Comparison of ENCODE assay signal across 1 cellular context in genomic region chr10:57973451-57973850, GRCh38.
TF ChIP-seq lines count a peak whose summit lies in the region.

No MANE protein-coding gene starts in this region.

TF ChIP-seq in SK-N-SH treated with all-trans-retinoic acid at 6 μM for 48 hours, 23 proteins besides CTCF, POLR2A, EP300 and RAD21 (continued from another document):
- TF ChIP-seq CSRNP3 (CRISPR knock-in tag; IDR thresholded peaks at IDR 0.05) (no peak), OSR1 (CRISPR knock-in tag; IDR thresholded peaks at IDR 0.05) (no peak), ESRRG (CRISPR knock-in tag; IDR thresholded peaks at IDR 0.05) (no peak), ZNF8 (CRISPR knock-in tag; IDR thresholded peaks at IDR 0.05) (no peak), ZC3H10 (CRISPR knock-in tag; IDR thresholded peaks at IDR 0.05) (no peak), POU6F1 (CRISPR knock-in tag; IDR thresholded peaks at IDR 0.05; ENCODE audit: borderline replicate concordance, low read depth) (no peak), ZNF70 (CRISPR knock-in tag; IDR thresholded peaks at IDR 0.05) (no peak), TOX (CRISPR knock-in tag; IDR thresholded peaks at IDR 0.05; ENCODE audit: borderline replicate concordance) (no peak), ZNF565 (CRISPR knock-in tag; conservative IDR thresholded peaks at IDR 0.05; ENCODE audit: low read depth) (no peak), CSDC2 (CRISPR knock-in tag; IDR thresholded peaks at IDR 0.05) (no peak), RARB (CRISPR knock-in tag; IDR thresholded peaks at IDR 0.05) (no peak), ISL1 (CRISPR knock-in tag; IDR thresholded peaks at IDR 0.05) (no peak), TSHZ2 (CRISPR knock-in tag; IDR thresholded peaks at IDR 0.05) (no peak), CREB5 (CRISPR knock-in tag; IDR thresholded peaks at IDR 0.05; ENCODE audit: low read depth) (no peak), ZFP30 (CRISPR knock-in tag; IDR thresholded peaks at IDR 0.05) (no peak)
